24 cellular contexts compared by ENCODE assay signal in the genomic region with DNA sequence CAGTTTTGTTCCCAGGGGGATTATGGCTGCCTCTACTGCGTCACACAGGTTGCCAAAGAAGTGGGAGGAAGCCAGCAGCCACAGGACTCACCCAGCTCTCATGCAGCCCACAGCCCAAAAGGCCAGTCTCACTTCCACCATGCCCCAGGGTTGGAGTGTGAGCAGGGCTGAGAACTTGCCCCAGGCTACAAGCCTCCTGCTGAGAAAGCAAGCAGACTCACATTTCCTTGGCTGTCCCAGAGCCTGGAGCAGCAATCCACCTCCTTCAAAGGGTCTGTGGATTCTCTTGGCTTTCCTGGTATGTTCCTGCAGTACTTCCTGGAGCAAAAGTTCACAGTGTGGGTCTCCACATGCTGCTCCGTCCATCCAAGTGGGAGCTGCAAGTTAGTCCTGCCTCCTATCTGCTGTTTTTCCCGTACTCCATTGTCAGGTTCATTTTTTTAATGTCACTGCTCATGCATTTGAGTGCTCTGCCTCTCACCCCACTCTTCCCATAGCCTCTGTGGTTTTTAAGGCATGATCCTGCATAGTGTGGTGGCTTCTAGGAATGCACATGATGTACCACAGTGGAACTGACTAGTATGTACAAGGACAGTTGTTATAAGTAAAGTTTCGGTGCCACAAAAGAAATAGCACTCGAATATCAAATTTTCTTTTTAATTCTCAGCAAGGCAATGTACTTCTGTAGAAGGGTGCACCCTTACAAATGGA. TPM values are rescaled to one million over a fixed set of nuclear protein-coding genes. Genes with fewer than 3 reads are reported as not detected.
DNase-seq lines count a peak whose midpoint lies in the region; ATAC-seq and TF ChIP-seq lines count a peak whose summit lies in the region.
"Had no signal": no experiment of that assay in that cellular context is flagged by ENCODE, and none has a peak within 500 bp of the region (broad histone marks: within the 10 kb centered on the region; RNA-seq: fewer than 3 reads in every experiment).

No MANE protein-coding gene starts in this region.

- RAD21 ChIA-PET in HCT116 (lab: Charles Lee; ENCODE audit: low non-redundant PET in 1 of 2, low total read pairs in 2 of 2, uncharacterized antibody in 2 of 2, unreplicated experiment in 2 of 2) = no interaction called here

- intact Hi-C loops in HCT116 (cut with micrococcal nuclease) = loop anchor here (10.0 kb wide), 1 partner anchor 464 kb away; no protein-coding TSS in a partner anchor
- intact Hi-C loops in esophagus squamous epithelium (cut with DNase I) = no loop called here
- intact Hi-C loops in sigmoid colon (cut with DNase I) = no loop called here

- WGBS in smooth muscle cell (ENCODE audit: low lambda C conversion rate) = 49% methylated on average over 5 of the region's 5 CpGs
- WGBS in esophagus squamous epithelium, 2 donors = 47 to 85% methylated on average over 4 of the region's 5 CpGs
- 83 to 84% methylated on average over 5 of the region's 5 CpGs for WGBS in sigmoid colon, 2 donors

- no peak for TF ChIP-seq RAD21 in HCT116 (IDR thresholded peaks at IDR 0.05; ENCODE audit: low read depth)

- no peak for TF ChIP-seq CTCF in HCT116 (IDR thresholded peaks at IDR 0.05 in 2 of 3, conservative IDR thresholded peaks at IDR 0.05 in 1 of 3; ENCODE audit: borderline replicate concordance in 1 of 3, insufficient read depth in 1 of 3, low read depth in 2 of 3, low read length in 2 of 3)
- TF ChIP-seq CTCF in fibroblast of villous mesenchyme (IDR thresholded peaks at IDR 0.05; ENCODE audit: insufficient read depth, low read depth, low read length) = no peak
- TF ChIP-seq CTCF in smooth muscle cell (IDR thresholded peaks at IDR 0.05; ENCODE audit: borderline replicate concordance, insufficient read depth, poor library complexity, severe bottlenecking) = no peak
- no peak for TF ChIP-seq CTCF in esophagus squamous epithelium (IDR thresholded peaks at IDR 0.05)
- no peak for TF ChIP-seq CTCF in sigmoid colon (IDR thresholded peaks at IDR 0.05)

- no peaks in the 10 kb centered on the region for H3K9me2 ChIP-seq in HCT116 (ENCODE audit: insufficient read depth)

- BruUV-seq in HCT116 (replicated peaks; lab: Mats Ljungman, UMichigan) = no TSS peak

- no peaks in the 10 kb centered on the region for H3K27me3 ChIP-seq in HCT116 (ENCODE audit: insufficient read depth, low read length)
- no peaks in the 10 kb centered on the region for H3K27me3 ChIP-seq in smooth muscle cell (ENCODE audit: low read depth)
- no peaks in the 10 kb centered on the region for H3K27me3 ChIP-seq in esophagus squamous epithelium
- no peaks in the 10 kb centered on the region for H3K27me3 ChIP-seq in sigmoid colon
- H3K27me3 ChIP-seq: hepatocyte, transverse colon had no signal

- no peak overlapping the region for H2AFZ ChIP-seq in HCT116 (ENCODE audit: low read depth, low read length, poor library complexity, severe bottlenecking)
- H2AFZ ChIP-seq in smooth muscle cell (ENCODE audit: low read depth) = no peak overlapping the region
- H2AFZ ChIP-seq: hepatocyte had no signal

- no peaks in the 10 kb centered on the region for H3K79me2 ChIP-seq in HCT116 (ENCODE audit: insufficient read depth, low read length)
- H3K79me2 ChIP-seq in smooth muscle cell (ENCODE audit: low read depth) = no peaks in the 10 kb centered on the region
- H3K79me2 ChIP-seq: hepatocyte had no signal

- TF ChIP-seq EP300 in sigmoid colon (IDR thresholded peaks at IDR 0.05) = no peak

- 0 out of 2 replicates have a peak overlapping the region, but pooled peaks have one; percentile 10 for H3K27ac ChIP-seq in HCT116 (ENCODE audit: low read depth, low read length)
- no peak overlapping the region for H3K27ac ChIP-seq in smooth muscle cell (ENCODE audit: low read depth)
- H3K27ac ChIP-seq in esophagus squamous epithelium = no peak overlapping the region
- no peak overlapping the region for H3K27ac ChIP-seq in sigmoid colon
- H3K27ac ChIP-seq: cardiac muscle cell, hepatocyte, transverse colon had no signal

- H3K4me1 ChIP-seq in HCT116 (ENCODE audit: control insufficient read depth in 1 of 2, insufficient read depth in 2 of 2, low read length in 2 of 2) = peaks cover 0 to 13% of the 10 kb centered on the region in 2 experiments; a peak in 1 of 4 replicates
- no peaks in the 10 kb centered on the region for H3K4me1 ChIP-seq in smooth muscle cell (ENCODE audit: low read depth)
- H3K4me1 ChIP-seq in esophagus squamous epithelium = no peaks in the 10 kb centered on the region
- H3K4me1 ChIP-seq in sigmoid colon = no peaks in the 10 kb centered on the region
- H3K4me1 ChIP-seq: transverse colon had no signal

- H3K4me2 ChIP-seq in HCT116 (ENCODE audit: low read length) (no peak overlapping the region; the same call in 1 of the 2 replicates), smooth muscle cell (peak overlapping the region; percentile 26)
- H3K4me2 ChIP-seq: hepatocyte had no signal

- TF ChIP-seq POLR2A in HCT116 (IDR thresholded peaks at IDR 0.05; ENCODE audit: borderline replicate concordance, extremely low read depth, insufficient read depth, insufficient read length) = no peak
- TF ChIP-seq POLR2A in esophagus squamous epithelium (IDR thresholded peaks at IDR 0.05) = no peak
- no peak for TF ChIP-seq POLR2A in sigmoid colon (IDR thresholded peaks at IDR 0.05)

- POLR2A ChIA-PET in HCT116 (lab: Charles Lee) = no interaction called here

- ATAC-seq in HCT116 (peak; percentile 42; the same call in 1 of the 2 replicates), GM21367 (IDR thresholded peaks at IDR 0.05; ENCODE audit: unreplicated experiment) (no peak)

- no peak overlapping the region; a peak in 1 of 4 replicates for H3K4me3 ChIP-seq in HCT116 (replicated peaks in 1 of 2; ENCODE audit: low read depth in 1 of 2, low read length in 2 of 2)
- H3K4me3 ChIP-seq in fibroblast of villous mesenchyme (ENCODE audit: low read depth, low read length) = no peak overlapping the region
- no peak overlapping the region for H3K4me3 ChIP-seq in smooth muscle cell
- no peak overlapping the region for H3K4me3 ChIP-seq in esophagus squamous epithelium
- no peak overlapping the region for H3K4me3 ChIP-seq in sigmoid colon
- H3K4me3 ChIP-seq: cardiac muscle cell, hepatocyte, transverse colon had no signal

- no peak for DNase-seq in HCT116 (ENCODE audit: low read depth, low spot score)
- DNase-seq in T1000 (lab: John Stamatoyannopoulos, UW) = peak; percentile 95
- peak; percentile 29 for DNase-seq in fibroblast of villous mesenchyme (ENCODE audit: low read depth)
- no peak for DNase-seq in smooth muscle cell (lab: John Stamatoyannopoulos, UW; ENCODE audit: unreplicated experiment)
- no peak for DNase-seq in esophagus squamous epithelium (lab: John Stamatoyannopoulos, UW)
- no peak for DNase-seq in NCI-H1436 treated with DMSO at 0.1 percent for 48 hours (lab: John Stamatoyannopoulos, UW)
- DNase-seq in sigmoid colon = no peak
- DNase-seq: activated T-cell treated with anti-CD3 and anti-CD28 coated beads, Interleukin-2, amount 50 U/mL, for 24 hours; AML-193; amniotic stem cell; dermis blood vessel endothelial cell; DMS79; GOT3; KG1; NCI-H187 treated with DMSO at 0.1 percent for 48 hours; NCI-H774; occipital lobe; retina; Right ventricle myocardium superior; SW 1271; transverse colon had no signal

- H4K20me1 ChIP-seq in HCT116 (ENCODE audit: insufficient read depth) = no peaks in the 10 kb centered on the region
- no peaks in the 10 kb centered on the region for H4K20me1 ChIP-seq in smooth muscle cell (ENCODE audit: low read depth)

- H3K36me3 ChIP-seq in HCT116 (ENCODE audit: control insufficient read depth in 1 of 2, insufficient read depth in 2 of 2, low read length in 2 of 2) (no peaks in the 10 kb centered on the region), smooth muscle cell (ENCODE audit: low read depth) (no peaks in the 10 kb centered on the region), esophagus squamous epithelium (no peaks in the 10 kb centered on the region), sigmoid colon (no peaks in the 10 kb centered on the region)
- H3K36me3 ChIP-seq: cardiac muscle cell, transverse colon had no signal

- H3K9ac ChIP-seq in HCT116 (ENCODE audit: low read length) = no peak overlapping the region
- H3K9ac ChIP-seq in smooth muscle cell (ENCODE audit: low read depth) = no peak overlapping the region

- H3K9me3 ChIP-seq in HCT116 (ENCODE audit: control insufficient read depth in 1 of 2, insufficient read depth in 1 of 2, low read depth in 1 of 2, low read length in 2 of 2) (no peaks in the 10 kb centered on the region), smooth muscle cell (replicated peaks; ENCODE audit: low read depth) (no peaks in the 10 kb centered on the region), esophagus squamous epithelium (no peaks in the 10 kb centered on the region), sigmoid colon (no peaks in the 10 kb centered on the region)
- H3K9me3 ChIP-seq: transverse colon had no signal

- CTCF ChIA-PET in HCT116 (lab: Charles Lee) = no interaction called here

- no peaks in the 10 kb centered on the region for H3F3A ChIP-seq in smooth muscle cell (ENCODE audit: low read depth)

TF ChIP-seq in HCT116, 20 proteins besides CTCF, POLR2A, EP300 and RAD21 (continues in another document):
- no peak for TF ChIP-seq EZH2 (IDR thresholded peaks at IDR 0.05)
- no peak for TF ChIP-seq POLR2AphosphoS5 (IDR thresholded peaks at IDR 0.05; ENCODE audit: low read depth, low read length)
- no peak for TF ChIP-seq CBX3 (IDR thresholded peaks at IDR 0.05; ENCODE audit: low read depth)
- TF ChIP-seq ZFX (IDR thresholded peaks at IDR 0.05) = no peak
- no peak for TF ChIP-seq CEBPB (IDR thresholded peaks at IDR 0.05; ENCODE audit: low read depth)
- no peak for TF ChIP-seq JUND (IDR thresholded peaks at IDR 0.05)
- TF ChIP-seq EGR1 (IDR thresholded peaks at IDR 0.05; ENCODE audit: low read depth) = no peak
- TF ChIP-seq SIN3A (IDR thresholded peaks at IDR 0.05; ENCODE audit: low read depth) = no peak
- TF ChIP-seq EZH2phosphoT487 (IDR thresholded peaks at IDR 0.05; ENCODE audit: borderline replicate concordance) = no peak
- no peak for TF ChIP-seq SP1 (IDR thresholded peaks at IDR 0.05; ENCODE audit: low read depth)
- TF ChIP-seq, protein P1, sequence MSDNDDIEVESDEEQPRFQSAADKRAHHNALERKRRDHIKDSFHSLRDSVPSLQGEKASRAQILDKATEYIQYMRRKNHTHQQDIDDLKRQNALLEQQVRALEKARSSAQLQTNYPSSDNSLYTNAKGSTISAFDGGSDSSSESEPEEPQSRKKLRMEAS (IDR thresholded peaks at IDR 0.05) = no peak
- TF ChIP-seq ZNF274 (IDR thresholded peaks at IDR 0.05; ENCODE audit: low read depth, low read length) = no peak
- TF ChIP-seq ELF1 (IDR thresholded peaks at IDR 0.05; ENCODE audit: borderline replicate concordance, low read depth) = no peak

RNA-seq across cellular contexts. Expression of a gene that starts 56.2 kb away (rescaled TPM):
- total RNA-seq in HCT116 (2021; ENCODE audit: unreplicated experiment) = 46.2 TPM
- polyA plus RNA-seq in HCT116 (2012) = 30.0 and 30.6 TPM in 2 replicates
- total RNA-seq in fibroblast of villous mesenchyme = 40.6 and 52.2 TPM in 2 replicates
- 21.9 and 32.4 TPM in 2 replicates for total RNA-seq in smooth muscle cell
- 13.8 and 23.6 TPM in 2 replicates for polyA plus RNA-seq in smooth muscle cell
- total RNA-seq in esophagus squamous epithelium = 10 to 100 TPM; 11.5 to 57.2 (median 36.5) TPM
- total RNA-seq in sigmoid colon = 10 to 100 TPM; 41.0 to 79.8 (median 57.4) TPM
- polyA plus RNA-seq in sigmoid colon = 10 to 100 TPM in 2 of 3 donors, 1 to 10 TPM in 1; 8.4 to 30.6 (median 11.3) TPM

Comparison
In these comparisons a context has a peak if more than half of its experiments do, and no peak if none do; other contexts are left out.
1. DNase-seq: peak in T1000 (single experiment) and fibroblast of villous mesenchyme (single experiment); none in HCT116 (single experiment), smooth muscle cell (single experiment), esophagus squamous epithelium (single experiment), NCI-H1436 treated with DMSO at 0.1 percent for 48 hours (single experiment) and sigmoid colon (single experiment).